1 cellular context compared by ENCODE assay signal in the genomic region with DNA sequence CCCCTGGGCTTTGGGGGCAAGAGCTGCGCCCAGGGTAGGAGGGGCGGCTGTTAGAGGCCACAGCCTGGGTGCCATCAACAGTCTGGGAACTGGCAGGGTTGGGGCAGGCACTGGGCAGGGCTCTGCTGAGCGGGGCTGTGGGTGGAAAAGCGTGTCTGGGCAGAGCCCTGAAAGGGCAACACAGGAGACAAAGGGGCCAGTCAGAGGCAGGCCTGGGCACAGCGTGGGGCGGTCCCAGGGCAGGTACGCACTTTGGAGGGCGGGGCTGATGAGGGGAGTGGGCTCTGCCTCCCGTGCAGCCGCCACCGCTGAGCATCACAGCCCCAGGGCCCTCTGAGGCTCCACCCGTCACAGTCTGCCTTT.
A peak's percentile ranks its signal among the peaks of the same experiment; 100 is the strongest.
TF ChIP-seq lines count a peak whose summit lies in the region.

No MANE protein-coding gene starts in this region.

TF ChIP-seq in HepG2, 621 proteins besides CTCF, POLR2A, EP300 and RAD21 (continues in another document):
- no peak; the same call in 1 of the 2 replicates for TF ChIP-seq ZNF615 (CRISPR knock-in tag; IDR thresholded peaks at IDR 0.05; ENCODE audit: borderline replicate concordance)
- 0 out of 2 replicates have a peak, but pooled peaks have one; percentile 45 for TF ChIP-seq ZNF607 (CRISPR knock-in tag; IDR thresholded peaks at IDR 0.05; ENCODE audit: borderline replicate concordance)
- TF ChIP-seq TRIM24 (CRISPR knock-in tag; IDR thresholded peaks at IDR 0.05), result no peak
- no peak for TF ChIP-seq ZNF564 (CRISPR knock-in tag; IDR thresholded peaks at IDR 0.05)
- no peak for TF ChIP-seq ATF6 (CRISPR knock-in tag; conservative IDR thresholded peaks at IDR 0.05)
- TF ChIP-seq RORA (CRISPR knock-in tag; IDR thresholded peaks at IDR 0.05), result no peak
- TF ChIP-seq SOX13 (IDR thresholded peaks at IDR 0.05), result no peak
- no peak for TF ChIP-seq SOX13 (CRISPR knock-in tag; conservative IDR thresholded peaks at IDR 0.05 in 1 of 2, IDR thresholded peaks at IDR 0.05 in 1 of 2)
- TF ChIP-seq, protein P1, sequence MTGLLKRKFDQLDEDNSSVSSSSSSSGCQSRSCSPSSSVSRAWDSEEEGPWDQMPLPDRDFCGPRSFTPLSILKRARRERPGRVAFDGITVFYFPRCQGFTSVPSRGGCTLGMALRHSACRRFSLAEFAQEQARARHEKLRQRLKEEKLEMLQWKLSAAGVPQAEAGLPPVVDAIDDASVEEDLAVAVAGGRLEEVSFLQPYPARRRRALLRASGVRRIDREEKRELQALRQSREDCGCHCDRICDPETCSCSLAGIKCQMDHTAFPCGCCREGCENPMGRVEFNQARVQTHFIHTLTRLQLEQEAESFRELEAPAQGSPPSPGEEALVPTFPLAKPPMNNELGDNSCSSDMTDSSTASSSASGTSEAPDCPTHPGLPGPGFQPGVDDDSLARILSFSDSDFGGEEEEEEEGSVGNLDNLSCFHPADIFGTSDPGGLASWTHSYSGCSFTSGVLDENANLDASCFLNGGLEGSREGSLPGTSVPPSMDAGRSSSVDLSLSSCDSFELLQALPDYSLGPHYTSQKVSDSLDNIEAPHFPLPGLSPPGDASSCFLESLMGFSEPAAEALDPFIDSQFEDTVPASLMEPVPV (CRISPR knock-in tag; IDR thresholded peaks at IDR 0.05), result 0 out of 2 replicates have a peak, but pooled peaks have one; percentile 41
- no peak for TF ChIP-seq ZFP37 (CRISPR knock-in tag; IDR thresholded peaks at IDR 0.05; ENCODE audit: borderline replicate concordance)
- peak; percentile 41; the same call in 1 of the 2 replicates for TF ChIP-seq NCOA1 (CRISPR knock-in tag; IDR thresholded peaks at IDR 0.05)
- TF ChIP-seq, protein P2, sequence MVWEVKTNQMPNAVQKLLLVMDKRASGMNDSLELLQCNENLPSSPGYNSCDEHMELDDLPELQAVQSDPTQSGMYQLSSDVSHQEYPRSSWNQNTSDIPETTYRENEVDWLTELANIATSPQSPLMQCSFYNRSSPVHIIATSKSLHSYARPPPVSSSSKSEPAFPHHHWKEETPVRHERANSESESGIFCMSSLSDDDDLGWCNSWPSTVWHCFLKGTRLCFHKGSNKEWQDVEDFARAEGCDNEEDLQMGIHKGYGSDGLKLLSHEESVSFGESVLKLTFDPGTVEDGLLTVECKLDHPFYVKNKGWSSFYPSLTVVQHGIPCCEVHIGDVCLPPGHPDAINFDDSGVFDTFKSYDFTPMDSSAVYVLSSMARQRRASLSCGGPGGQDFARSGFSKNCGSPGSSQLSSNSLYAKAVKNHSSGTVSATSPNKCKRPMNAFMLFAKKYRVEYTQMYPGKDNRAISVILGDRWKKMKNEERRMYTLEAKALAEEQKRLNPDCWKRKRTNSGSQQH (CRISPR knock-in tag; IDR thresholded peaks at IDR 0.05; ENCODE audit: low read depth), result no peak
- no peak for TF ChIP-seq JARID2 (CRISPR knock-in tag; IDR thresholded peaks at IDR 0.05; ENCODE audit: insufficient replicate concordance)
- no peak for TF ChIP-seq HNRNPL (IDR thresholded peaks at IDR 0.05; ENCODE audit: low read depth, low read length)
- no peak for TF ChIP-seq U2AF2 (IDR thresholded peaks at IDR 0.05; ENCODE audit: low read depth, low read length)
- no peak for TF ChIP-seq ZFYVE20 (CRISPR knock-in tag; IDR thresholded peaks at IDR 0.05; ENCODE audit: borderline replicate concordance, low read depth)
- TF ChIP-seq NCOA5 (CRISPR knock-in tag; IDR thresholded peaks at IDR 0.05), result no peak
- no peak for TF ChIP-seq ZBTB7A (CRISPR knock-in tag; IDR thresholded peaks at IDR 0.05)
- TF ChIP-seq WIZ (CRISPR knock-in tag; IDR thresholded peaks at IDR 0.05), result no peak
- no peak for TF ChIP-seq GMEB1 (CRISPR knock-in tag; IDR thresholded peaks at IDR 0.05; ENCODE audit: borderline replicate concordance)
- TF ChIP-seq, protein P3, sequence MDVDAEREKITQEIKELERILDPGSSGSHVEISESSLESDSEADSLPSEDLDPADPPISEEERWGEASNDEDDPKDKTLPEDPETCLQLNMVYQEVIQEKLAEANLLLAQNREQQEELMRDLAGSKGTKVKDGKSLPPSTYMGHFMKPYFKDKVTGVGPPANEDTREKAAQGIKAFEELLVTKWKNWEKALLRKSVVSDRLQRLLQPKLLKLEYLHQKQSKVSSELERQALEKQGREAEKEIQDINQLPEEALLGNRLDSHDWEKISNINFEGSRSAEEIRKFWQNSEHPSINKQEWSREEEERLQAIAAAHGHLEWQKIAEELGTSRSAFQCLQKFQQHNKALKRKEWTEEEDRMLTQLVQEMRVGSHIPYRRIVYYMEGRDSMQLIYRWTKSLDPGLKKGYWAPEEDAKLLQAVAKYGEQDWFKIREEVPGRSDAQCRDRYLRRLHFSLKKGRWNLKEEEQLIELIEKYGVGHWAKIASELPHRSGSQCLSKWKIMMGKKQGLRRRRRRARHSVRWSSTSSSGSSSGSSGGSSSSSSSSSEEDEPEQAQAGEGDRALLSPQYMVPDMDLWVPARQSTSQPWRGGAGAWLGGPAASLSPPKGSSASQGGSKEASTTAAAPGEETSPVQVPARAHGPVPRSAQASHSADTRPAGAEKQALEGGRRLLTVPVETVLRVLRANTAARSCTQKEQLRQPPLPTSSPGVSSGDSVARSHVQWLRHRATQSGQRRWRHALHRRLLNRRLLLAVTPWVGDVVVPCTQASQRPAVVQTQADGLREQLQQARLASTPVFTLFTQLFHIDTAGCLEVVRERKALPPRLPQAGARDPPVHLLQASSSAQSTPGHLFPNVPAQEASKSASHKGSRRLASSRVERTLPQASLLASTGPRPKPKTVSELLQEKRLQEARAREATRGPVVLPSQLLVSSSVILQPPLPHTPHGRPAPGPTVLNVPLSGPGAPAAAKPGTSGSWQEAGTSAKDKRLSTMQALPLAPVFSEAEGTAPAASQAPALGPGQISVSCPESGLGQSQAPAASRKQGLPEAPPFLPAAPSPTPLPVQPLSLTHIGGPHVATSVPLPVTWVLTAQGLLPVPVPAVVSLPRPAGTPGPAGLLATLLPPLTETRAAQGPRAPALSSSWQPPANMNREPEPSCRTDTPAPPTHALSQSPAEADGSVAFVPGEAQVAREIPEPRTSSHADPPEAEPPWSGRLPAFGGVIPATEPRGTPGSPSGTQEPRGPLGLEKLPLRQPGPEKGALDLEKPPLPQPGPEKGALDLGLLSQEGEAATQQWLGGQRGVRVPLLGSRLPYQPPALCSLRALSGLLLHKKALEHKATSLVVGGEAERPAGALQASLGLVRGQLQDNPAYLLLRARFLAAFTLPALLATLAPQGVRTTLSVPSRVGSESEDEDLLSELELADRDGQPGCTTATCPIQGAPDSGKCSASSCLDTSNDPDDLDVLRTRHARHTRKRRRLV (CRISPR knock-in tag; IDR thresholded peaks at IDR 0.05), result no peak
- no peak for TF ChIP-seq RFX3 (CRISPR knock-in tag; IDR thresholded peaks at IDR 0.05)
- no peak for TF ChIP-seq CREB3 (CRISPR knock-in tag; IDR thresholded peaks at IDR 0.05)
- no peak for TF ChIP-seq ZNF318 (CRISPR knock-in tag; IDR thresholded peaks at IDR 0.05)
- no peak for TF ChIP-seq NCOR1 (IDR thresholded peaks at IDR 0.05; ENCODE audit: borderline replicate concordance, low read length)
- no peak for TF ChIP-seq MYNN (CRISPR knock-in tag; IDR thresholded peaks at IDR 0.05; ENCODE audit: low read depth)
- no peak for TF ChIP-seq NONO (IDR thresholded peaks at IDR 0.05)
- no peak for TF ChIP-seq NONO (CRISPR knock-in tag; conservative IDR thresholded peaks at IDR 0.05)
- no peak for TF ChIP-seq ADNP (CRISPR knock-in tag; IDR thresholded peaks at IDR 0.05)
- TF ChIP-seq, protein P4, sequence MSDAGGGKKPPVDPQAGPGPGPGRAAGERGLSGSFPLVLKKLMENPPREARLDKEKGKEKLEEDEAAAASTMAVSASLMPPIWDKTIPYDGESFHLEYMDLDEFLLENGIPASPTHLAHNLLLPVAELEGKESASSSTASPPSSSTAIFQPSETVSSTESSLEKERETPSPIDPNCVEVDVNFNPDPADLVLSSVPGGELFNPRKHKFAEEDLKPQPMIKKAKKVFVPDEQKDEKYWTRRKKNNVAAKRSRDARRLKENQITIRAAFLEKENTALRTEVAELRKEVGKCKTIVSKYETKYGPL (CRISPR knock-in tag; IDR thresholded peaks at IDR 0.05), result no peak
- TF ChIP-seq CBX2 (IDR thresholded peaks at IDR 0.05; ENCODE audit: low read depth, low read length), result no peak
- no peak for TF ChIP-seq CBX2 (CRISPR knock-in tag; IDR thresholded peaks at IDR 0.05; ENCODE audit: low read depth)
- no peak for TF ChIP-seq YEATS2 (CRISPR knock-in tag; IDR thresholded peaks at IDR 0.05; ENCODE audit: borderline replicate concordance)
- TF ChIP-seq ZNF34 (CRISPR knock-in tag; IDR thresholded peaks at IDR 0.05; ENCODE audit: borderline replicate concordance), result no peak
